ENCODE assay signal across 7 cellular contexts in the genomic region with DNA sequence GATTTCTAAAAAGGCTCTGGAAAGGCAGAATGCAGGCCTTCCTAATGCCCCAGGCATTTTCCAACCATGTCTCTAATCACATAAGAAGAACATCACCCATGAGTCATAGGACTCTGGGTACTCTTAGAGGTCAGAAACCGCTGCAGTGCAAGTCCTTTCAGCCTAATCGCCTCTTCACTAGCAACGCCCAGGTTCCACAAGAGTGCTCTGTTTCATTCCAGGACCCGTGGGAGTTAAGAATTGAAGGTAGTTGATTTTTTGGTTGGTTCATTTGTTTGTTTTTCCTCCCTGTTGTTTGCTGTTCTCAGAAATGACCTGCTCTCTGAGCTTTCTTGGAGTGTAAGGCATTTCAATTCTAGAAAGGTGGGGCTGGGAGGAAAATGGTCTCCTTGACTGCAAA.
A peak's percentile ranks its signal among the peaks of the same experiment; 100 is the strongest.
DNase-seq lines count a peak whose midpoint lies in the region; ATAC-seq, FAIRE-seq and TF ChIP-seq lines count a peak whose summit lies in the region.

No MANE protein-coding gene starts in this region.

- H4K20me1 ChIP-seq in HCT116 (ENCODE audit: insufficient read depth) = no peaks in the 10 kb centered on the region

- H3K27ac ChIP-seq in HCT116 (ENCODE audit: low read depth, low read length) = no peak overlapping the region

- BruUV-seq in HCT116 (replicated peaks; lab: Mats Ljungman, UMichigan) = no TSS peak

- CTCF ChIA-PET in HCT116 (lab: Charles Lee) = no interaction called here

- no peak overlapping the region for H3K9ac ChIP-seq in HCT116 (ENCODE audit: low read length)

- POLR2A ChIA-PET in HCT116 (lab: Charles Lee) = no interaction called here

- no peaks in the 10 kb centered on the region for H3K79me2 ChIP-seq in HCT116 (ENCODE audit: insufficient read depth, low read length)

- peak overlapping the region; percentile 72 for H2AFZ ChIP-seq in HCT116 (ENCODE audit: low read depth, low read length, poor library complexity, severe bottlenecking)

- peak; percentile 48 for DNase-seq in GM13976 (ENCODE audit: low spot score)
- peak; percentile 51 for DNase-seq in HCT116 (ENCODE audit: low read depth, low spot score)
- DNase-seq in NCI-H2107 treated with DMSO at 0.1 percent for 48 hours (lab: John Stamatoyannopoulos, UW; ENCODE audit: unreplicated experiment) = peak; percentile 65
- peak; percentile 62 for DNase-seq in fibroblast of gingiva (ENCODE audit: low read depth)
- peak; percentile 62 for DNase-seq in urothelium cell line (ENCODE audit: low spot score)
- DNase-seq in NCI-H1105 (lab: John Stamatoyannopoulos, UW) = no peak
- DNase-seq in NOMO-1 treated with DMSO at 0.1 percent for 48 hours (lab: John Stamatoyannopoulos, UW; ENCODE audit: unreplicated experiment) = no peak

- no peaks in the 10 kb centered on the region for H3K27me3 ChIP-seq in HCT116 (ENCODE audit: insufficient read depth, low read length)

- no peaks in the 10 kb centered on the region for H3K9me3 ChIP-seq in HCT116 (ENCODE audit: control insufficient read depth in 1 of 2, insufficient read depth in 1 of 2, low read depth in 1 of 2, low read length in 2 of 2)

- RAD21 ChIA-PET in HCT116 (lab: Charles Lee; ENCODE audit: low non-redundant PET in 1 of 2, low total read pairs in 2 of 2, uncharacterized antibody in 2 of 2, unreplicated experiment in 2 of 2) = no interaction called here

- peaks cover 9 to 24% of the 10 kb centered on the region in 2 experiments; a peak in 3 of 4 replicates for H3K4me1 ChIP-seq in HCT116 (ENCODE audit: control insufficient read depth in 1 of 2, insufficient read depth in 2 of 2, low read length in 2 of 2)

- H3K36me3 ChIP-seq in HCT116 (ENCODE audit: control insufficient read depth in 1 of 2, insufficient read depth in 2 of 2, low read length in 2 of 2) = no peaks in the 10 kb centered on the region

- in situ Hi-C loops in GM13976 (cut with MboI; ENCODE audit: low sequenced_read_pairs, unreplicated experiment) = no loop called here

- no peak for TF ChIP-seq RAD21 in HCT116 (IDR thresholded peaks at IDR 0.05; ENCODE audit: low read depth)

- FAIRE-seq in urothelium cell line (lab: Jason Lieb, UNC) = no peak

- peak overlapping the region in 1 of 2 experiments; percentile 21; a peak in 1 of 4 replicates for H3K4me3 ChIP-seq in HCT116 (replicated peaks in 1 of 2; ENCODE audit: low read depth in 1 of 2, low read length in 2 of 2)

- no peak for TF ChIP-seq POLR2A in HCT116 (IDR thresholded peaks at IDR 0.05; ENCODE audit: borderline replicate concordance, extremely low read depth, insufficient read depth, insufficient read length)

- peak overlapping the region; percentile 67 for H3K4me2 ChIP-seq in HCT116 (ENCODE audit: low read length)

- no peaks in the 10 kb centered on the region for H3K9me2 ChIP-seq in HCT116 (ENCODE audit: insufficient read depth)

- TF ChIP-seq CTCF in GM13976 (IDR thresholded peaks at IDR 0.05; ENCODE audit: borderline replicate concordance, control extremely low read depth, extremely low read depth, insufficient read depth, missing control alignments) (no peak), HCT116 (IDR thresholded peaks at IDR 0.05 in 2 of 3, conservative IDR thresholded peaks at IDR 0.05 in 1 of 3; ENCODE audit: borderline replicate concordance in 1 of 3, insufficient read depth in 1 of 3, low read depth in 2 of 3, low read length in 2 of 3) (no peak)

- intact Hi-C loops in HCT116 (cut with micrococcal nuclease) = no loop called here

- peak; percentile 93 for ATAC-seq in HCT116

TF ChIP-seq in HCT116, 20 proteins besides CTCF, POLR2A, EP300 and RAD21:
- peak; percentile 45; the same call in 1 of the 2 replicates for TF ChIP-seq SP1 (IDR thresholded peaks at IDR 0.05; ENCODE audit: low read depth)
- no peak for TF ChIP-seq TCF7L2 (IDR thresholded peaks at IDR 0.05; ENCODE audit: borderline replicate concordance, extremely low read depth, insufficient read depth, insufficient read length)
- TF ChIP-seq ZFX (IDR thresholded peaks at IDR 0.05) = no peak
- TF ChIP-seq CBX3 (IDR thresholded peaks at IDR 0.05; ENCODE audit: low read depth) = peak; percentile 69; the same call in 1 of the 2 replicates
- TF ChIP-seq FOSL1 (IDR thresholded peaks at IDR 0.05; ENCODE audit: low read depth) = peak; percentile 76
- peak; percentile 37 for TF ChIP-seq YY1 (IDR thresholded peaks at IDR 0.05; ENCODE audit: extremely low read depth, insufficient replicate concordance, low read depth, low read length)
- no peak for TF ChIP-seq ELF1 (IDR thresholded peaks at IDR 0.05; ENCODE audit: borderline replicate concordance, low read depth)
- peak; percentile 69 for TF ChIP-seq JUND (IDR thresholded peaks at IDR 0.05)
- TF ChIP-seq SIN3A (IDR thresholded peaks at IDR 0.05; ENCODE audit: low read depth) = no peak
- TF ChIP-seq, protein P1, sequence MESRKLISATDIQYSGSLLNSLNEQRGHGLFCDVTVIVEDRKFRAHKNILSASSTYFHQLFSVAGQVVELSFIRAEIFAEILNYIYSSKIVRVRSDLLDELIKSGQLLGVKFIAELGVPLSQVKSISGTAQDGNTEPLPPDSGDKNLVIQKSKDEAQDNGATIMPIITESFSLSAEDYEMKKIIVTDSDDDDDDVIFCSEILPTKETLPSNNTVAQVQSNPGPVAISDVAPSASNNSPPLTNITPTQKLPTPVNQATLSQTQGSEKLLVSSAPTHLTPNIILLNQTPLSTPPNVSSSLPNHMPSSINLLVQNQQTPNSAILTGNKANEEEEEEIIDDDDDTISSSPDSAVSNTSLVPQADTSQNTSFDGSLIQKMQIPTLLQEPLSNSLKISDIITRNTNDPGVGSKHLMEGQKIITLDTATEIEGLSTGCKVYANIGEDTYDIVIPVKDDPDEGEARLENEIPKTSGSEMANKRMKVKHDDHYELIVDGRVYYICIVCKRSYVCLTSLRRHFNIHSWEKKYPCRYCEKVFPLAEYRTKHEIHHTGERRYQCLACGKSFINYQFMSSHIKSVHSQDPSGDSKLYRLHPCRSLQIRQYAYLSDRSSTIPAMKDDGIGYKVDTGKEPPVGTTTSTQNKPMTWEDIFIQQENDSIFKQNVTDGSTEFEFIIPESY (IDR thresholded peaks at IDR 0.05; ENCODE audit: extremely low read depth, insufficient replicate concordance, low read length) = no peak
- TF ChIP-seq ZNF274 (IDR thresholded peaks at IDR 0.05; ENCODE audit: low read depth, low read length) = no peak
- no peak for TF ChIP-seq CEBPB (IDR thresholded peaks at IDR 0.05; ENCODE audit: low read depth)
- TF ChIP-seq, protein P2, sequence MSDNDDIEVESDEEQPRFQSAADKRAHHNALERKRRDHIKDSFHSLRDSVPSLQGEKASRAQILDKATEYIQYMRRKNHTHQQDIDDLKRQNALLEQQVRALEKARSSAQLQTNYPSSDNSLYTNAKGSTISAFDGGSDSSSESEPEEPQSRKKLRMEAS (IDR thresholded peaks at IDR 0.05) = peak; percentile 15; the same call in 1 of the 2 replicates
- TF ChIP-seq POLR2AphosphoS5 (IDR thresholded peaks at IDR 0.05; ENCODE audit: low read depth, low read length) = no peak

Comparison
In these comparisons a context has a peak if more than half of its experiments do, and no peak if none do; other contexts are left out.
1. DNase-seq: peak in GM13976 (single experiment), HCT116 (single experiment), NCI-H2107 treated with DMSO at 0.1 percent for 48 hours (single experiment), fibroblast of gingiva (single experiment) and urothelium cell line (single experiment); none in NCI-H1105 (single experiment) and NOMO-1 treated with DMSO at 0.1 percent for 48 hours (single experiment).